Comparison of ENCODE assay signal across 13 cellular contexts in genomic region chr11:134153147-134153905, GRCh38.
"Had no signal": no experiment of that assay in that cellular context is flagged by ENCODE, and none has a peak within 500 bp of the region (broad histone marks: within the 10 kb centered on the region; RNA-seq: fewer than 3 reads in every experiment).

No MANE protein-coding gene starts in this region.

- H3K4me3 Mint-ChIP-seq: activated CD4-positive, alpha-beta memory T cell treated with anti-CD3 and anti-CD28 coated beads, Interleukin-2, amount 10 ng/mL, durations not matched to agents 7 days and 5 days; activated CD4-positive, alpha-beta T cell treated with anti-CD3 and anti-CD28 coated beads for 36 hours; effector memory CD8-positive, alpha-beta T cell; naive thymus-derived CD8-positive, alpha-beta T cell had no signal

- H3K27ac ChIP-seq: skin epidermis, transverse colon, VCaP had no signal

- H3K4me1 ChIP-seq: transverse colon had no signal

- H3K27me3 ChIP-seq: transverse colon had no signal

- H3K9me3 ChIP-seq: transverse colon had no signal

- H3K27me3 Mint-ChIP-seq: activated CD4-positive, alpha-beta memory T cell treated with anti-CD3 and anti-CD28 coated beads, Interleukin-2, amount 10 ng/mL, durations not matched to agents 7 days and 5 days; activated CD4-positive, alpha-beta T cell treated with anti-CD3 and anti-CD28 coated beads for 36 hours; effector memory CD8-positive, alpha-beta T cell; naive thymus-derived CD8-positive, alpha-beta T cell had no signal

- H3K4me1 Mint-ChIP-seq: activated CD4-positive, alpha-beta memory T cell treated with anti-CD3 and anti-CD28 coated beads, Interleukin-2, amount 10 ng/mL, durations not matched to agents 7 days and 5 days had no signal

- DNase-seq: activated CD4-positive, alpha-beta memory T cell treated with anti-CD3 and anti-CD28 coated beads, Interleukin-2, amount 10 ng/mL, durations not matched to agents 7 days and 5 days; activated CD4-positive, alpha-beta T cell treated with anti-CD3 and anti-CD28 coated beads for 36 hours; activated CD8-positive, alpha-beta memory T cell treated with anti-CD3 and anti-CD28 coated beads, Interleukin-2, amount 50 U/mL, for 48 hours; caudate nucleus; effector memory CD8-positive, alpha-beta T cell; kidney glomerular epithelial cell; naive thymus-derived CD8-positive, alpha-beta T cell; occipital lobe; T-helper 1 cell; transverse colon had no signal

- ATAC-seq: activated CD4-positive, alpha-beta T cell treated with anti-CD3 and anti-CD28 coated beads for 36 hours; effector memory CD8-positive, alpha-beta T cell; naive thymus-derived CD8-positive, alpha-beta T cell had no signal

- H3K4me3 ChIP-seq: skin epidermis, transverse colon had no signal

- H3K27ac Mint-ChIP-seq: activated CD4-positive, alpha-beta memory T cell treated with anti-CD3 and anti-CD28 coated beads, Interleukin-2, amount 10 ng/mL, durations not matched to agents 7 days and 5 days; activated CD4-positive, alpha-beta T cell treated with anti-CD3 and anti-CD28 coated beads for 36 hours had no signal

- H3K9me3 Mint-ChIP-seq: activated CD4-positive, alpha-beta memory T cell treated with anti-CD3 and anti-CD28 coated beads, Interleukin-2, amount 10 ng/mL, durations not matched to agents 7 days and 5 days; effector memory CD8-positive, alpha-beta T cell; naive thymus-derived CD8-positive, alpha-beta T cell had no signal

- FAIRE-seq: astrocyte had no signal
